Comparison of ENCODE assay signal across 8 cellular contexts in the genomic region with DNA sequence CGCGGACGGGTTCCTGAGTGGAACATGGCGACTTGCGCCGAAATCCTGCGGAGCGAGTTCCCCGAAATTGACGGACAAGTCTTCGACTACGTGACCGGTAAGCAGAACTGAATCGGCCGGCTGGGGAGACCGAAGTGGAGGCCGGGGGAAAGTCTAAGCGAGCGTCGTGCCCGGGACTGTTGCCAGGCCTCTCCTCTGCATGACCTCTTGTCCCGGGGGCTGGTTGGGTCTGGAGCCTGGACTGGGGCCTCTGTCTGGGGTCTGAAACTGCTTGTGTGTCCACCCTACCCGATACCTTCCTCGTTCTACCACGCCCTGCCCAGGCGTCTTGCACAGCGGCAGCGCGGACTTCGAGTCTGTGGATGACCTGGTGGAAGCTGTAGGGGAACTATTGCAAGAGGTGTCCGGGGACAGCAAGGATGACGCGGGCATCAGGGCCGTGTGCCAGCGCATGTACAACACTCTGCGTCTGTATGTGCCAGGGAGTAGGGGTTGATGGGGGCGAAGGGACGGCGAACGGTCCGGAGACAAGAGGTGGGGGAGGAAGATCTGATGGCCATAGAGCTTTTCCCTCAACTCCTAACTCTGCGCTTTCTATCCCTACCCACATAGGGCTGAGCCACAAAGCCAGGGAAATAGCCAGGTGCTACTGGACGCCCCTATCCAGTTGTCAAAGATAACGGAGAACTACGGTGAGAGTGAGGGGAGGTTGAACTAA.
DNase-seq lines count a peak whose midpoint lies in the region; ATAC-seq and TF ChIP-seq lines count a peak whose summit lies in the region.

A gene with protein sequence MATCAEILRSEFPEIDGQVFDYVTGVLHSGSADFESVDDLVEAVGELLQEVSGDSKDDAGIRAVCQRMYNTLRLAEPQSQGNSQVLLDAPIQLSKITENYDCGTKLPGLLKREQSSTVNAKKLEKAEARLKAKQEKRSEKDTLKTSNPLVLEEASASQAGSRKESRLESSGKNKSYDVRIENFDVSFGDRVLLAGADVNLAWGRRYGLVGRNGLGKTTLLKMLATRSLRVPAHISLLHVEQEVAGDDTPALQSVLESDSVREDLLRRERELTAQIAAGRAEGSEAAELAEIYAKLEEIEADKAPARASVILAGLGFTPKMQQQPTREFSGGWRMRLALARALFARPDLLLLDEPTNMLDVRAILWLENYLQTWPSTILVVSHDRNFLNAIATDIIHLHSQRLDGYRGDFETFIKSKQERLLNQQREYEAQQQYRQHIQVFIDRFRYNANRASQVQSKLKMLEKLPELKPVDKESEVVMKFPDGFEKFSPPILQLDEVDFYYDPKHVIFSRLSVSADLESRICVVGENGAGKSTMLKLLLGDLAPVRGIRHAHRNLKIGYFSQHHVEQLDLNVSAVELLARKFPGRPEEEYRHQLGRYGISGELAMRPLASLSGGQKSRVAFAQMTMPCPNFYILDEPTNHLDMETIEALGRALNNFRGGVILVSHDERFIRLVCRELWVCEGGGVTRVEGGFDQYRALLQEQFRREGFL (plus strand): TSS at position 16 of the 718 bp plus-strand sequence. CDS start 9 bp downstream, at position 25.

- no peaks in the 10 kb centered on the region for H3K27me3 ChIP-seq in KMS-11 (ENCODE audit: insufficient read depth, low read depth)

- H3K36me3 ChIP-seq in KMS-11 (ENCODE audit: insufficient read depth) = peaks cover 23% of the 10 kb centered on the region; the same call in 1 of the 2 replicates

- no peaks in the 10 kb centered on the region for H3K9me3 ChIP-seq in iPS-18c (ENCODE audit: control insufficient read depth, insufficient read depth, low read length)

- peaks cover 16% of the 10 kb centered on the region for H3K4me1 ChIP-seq in KMS-11 (ENCODE audit: low read depth, poor library complexity, severe bottlenecking)

- peak within 1 kb of the TSS; percentile 80 for H2AFZ ChIP-seq in KMS-11 (ENCODE audit: low read depth)

- ATAC-seq in GM21515 (IDR thresholded peaks at IDR 0.05; ENCODE audit: unreplicated experiment) = peak; percentile 22
- peak; percentile 52 for ATAC-seq in stimulated activated effector memory CD8-positive, alpha-beta T cell treated with anti-CD3 and anti-CD28 coated beads, Interleukin-12 subunit alpha, Interleukin-12 subunit beta, amount 100 ng/mL, for 72 hours

- peaks cover 94% of the 10 kb centered on the region for H3K36me3 Mint-ChIP-seq in stimulated activated effector memory CD8-positive, alpha-beta T cell treated with anti-CD3 and anti-CD28 coated beads, Interleukin-12 subunit alpha, Interleukin-12 subunit beta, amount 100 ng/mL, for 72 hours

- peak within 1 kb of the TSS; percentile 98 for H3K4me3 Mint-ChIP-seq in stimulated activated effector memory CD8-positive, alpha-beta T cell treated with anti-CD3 and anti-CD28 coated beads, Interleukin-12 subunit alpha, Interleukin-12 subunit beta, amount 100 ng/mL, for 72 hours

- H3K4me3 ChIP-seq in KMS-11 (IDR thresholded peaks at IDR 0.05; ENCODE audit: insufficient read depth, low read depth, low read length) = peak within 1 kb of the TSS; percentile 87
- H3K4me3 ChIP-seq in astrocyte of the spinal cord (ENCODE audit: low read depth, low read length) = peak within 1 kb of the TSS; percentile 98
- peak within 1 kb of the TSS; percentile 98 for H3K4me3 ChIP-seq in iPS-18c (ENCODE audit: insufficient read depth, low read depth, low read length)

- TF ChIP-seq CTCF in KMS-11 (conservative IDR thresholded peaks at IDR 0.05; ENCODE audit: low read depth, low read length) = no peak
- no peak for TF ChIP-seq CTCF in astrocyte of the spinal cord (IDR thresholded peaks at IDR 0.05; ENCODE audit: low read depth, low read length)

- peak within 1 kb of the TSS; percentile 97 for H3K27ac Mint-ChIP-seq in stimulated activated effector memory CD8-positive, alpha-beta T cell treated with anti-CD3 and anti-CD28 coated beads, Interleukin-12 subunit alpha, Interleukin-12 subunit beta, amount 100 ng/mL, for 72 hours

- peak within 1 kb of the TSS; percentile 96 for H3K9ac ChIP-seq in KMS-11

- H3K4me1 Mint-ChIP-seq in stimulated activated effector memory CD8-positive, alpha-beta T cell treated with anti-CD3 and anti-CD28 coated beads, Interleukin-12 subunit alpha, Interleukin-12 subunit beta, amount 100 ng/mL, for 72 hours = peaks cover 47% of the 10 kb centered on the region

- in situ Hi-C loops in astrocyte of the spinal cord (cut with HindIII; ENCODE audit: low sequenced_read_pairs) = no loop called here

- DNase-seq in ELR (ENCODE audit: low read depth) = peak; percentile 67
- no peak for DNase-seq in astrocyte of the spinal cord (ENCODE audit: low read depth, low spot score)
- no peak for DNase-seq in stimulated activated effector memory CD8-positive, alpha-beta T cell treated with anti-CD3 and anti-CD28 coated beads, Interleukin-12 subunit alpha, Interleukin-12 subunit beta, amount 100 ng/mL, for 72 hours (ENCODE audit: low spot score in 2 of 2)
- no peak for DNase-seq in NCI-H524 (lab: John Stamatoyannopoulos, UW)
- DNase-seq in NCI-H1694 (lab: John Stamatoyannopoulos, UW) = no peak

- no peaks in the 10 kb centered on the region for H3K9me3 Mint-ChIP-seq in stimulated activated effector memory CD8-positive, alpha-beta T cell treated with anti-CD3 and anti-CD28 coated beads, Interleukin-12 subunit alpha, Interleukin-12 subunit beta, amount 100 ng/mL, for 72 hours

- peak within 1 kb of the TSS; percentile 97 for H3K4me2 ChIP-seq in KMS-11

- H4K20me1 ChIP-seq in KMS-11 (ENCODE audit: insufficient read depth) = no peaks in the 10 kb centered on the region; the same call in 1 of the 2 replicates

- peak within 1 kb of the TSS; percentile 84 for H3K27ac ChIP-seq in KMS-11

- peaks cover 28% of the 10 kb centered on the region for H3K79me2 ChIP-seq in KMS-11 (ENCODE audit: insufficient read depth, low read depth)
